In the genomic region with DNA sequence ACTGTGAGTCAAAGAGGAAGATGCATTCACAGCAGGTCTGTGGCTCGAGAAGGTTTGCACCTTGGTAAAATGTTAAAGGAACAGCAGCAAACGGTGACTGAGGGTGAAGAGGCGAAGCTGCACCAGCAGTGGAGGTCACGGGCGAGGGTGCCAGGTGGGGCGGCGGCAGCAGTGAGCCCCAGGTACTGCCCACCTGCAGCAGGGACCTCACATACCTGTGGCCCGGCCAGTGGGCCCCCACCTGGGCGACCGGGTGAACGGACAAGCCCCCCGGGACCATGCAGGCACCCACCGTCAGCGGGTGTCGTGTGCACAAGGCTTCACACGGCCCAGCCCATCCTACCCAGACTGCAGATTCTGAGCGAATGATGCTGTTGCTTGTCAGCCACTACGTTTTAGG, we compare ENCODE assay signal across 30 cellular contexts. TPM values are rescaled to one million over a fixed set of nuclear protein-coding genes. Genes with fewer than 3 reads are reported as not detected.
"Had no signal": no experiment of that assay in that cellular context is flagged by ENCODE, and none has a peak within 500 bp of the region (broad histone marks: within the 10 kb centered on the region; RNA-seq: fewer than 3 reads in every experiment).

No MANE protein-coding gene starts in this region.

- H3K4me1 ChIP-seq: heart right ventricle, left lung, prostate gland, vagina had no signal

- H3K4me3 Mint-ChIP-seq: activated T-helper 1 cell treated with anti-CD3 and anti-CD28 coated beads, Interleukin-12 subunit alpha, Interleukin-12 subunit beta, Interleukin-2, Interleukin-4 antibody, amounts not matched to agents 30 ng/mL and 10 ng/mL and 1 ng/mL, durations not matched to agents 14 hours and 24 hours and 36 hours; nephron; T-helper 2 cell treated with Interferon-gamma antibody and Interleukin-4, amounts not matched to agents 5 μg/mL and 100 μg/mL, for 36 hours; type B pancreatic cell had no signal

- H3K27ac ChIP-seq: heart right ventricle, left lung, neutrophil, ovary, prostate gland, thoracic aorta, vagina, VCaP had no signal

- H3K4me3 ChIP-seq: heart right ventricle, left lung, ovary, prostate gland, thoracic aorta, vagina had no signal

- H3K27me3 ChIP-seq: ovary, vagina had no signal

- ATAC-seq: activated CD4-positive, CD25-positive, alpha-beta regulatory T cell treated with anti-CD3 and anti-CD28 coated beads, Interleukin-2, amount 50 U/mL, for 24 hours; esophagus mucosa; heart right ventricle; left lung; stimulated activated naive CD8-positive, alpha-beta T cell treated with anti-CD3 and anti-CD28 coated beads, Interleukin-15, Interleukin-2, amounts not matched to agents 100 U/mL and 50 U/mL, for 24 hours had no signal

- H3K9me3 Mint-ChIP-seq: activated T-helper 1 cell treated with anti-CD3 and anti-CD28 coated beads, Interleukin-12 subunit alpha, Interleukin-12 subunit beta, Interleukin-2, Interleukin-4 antibody, amounts not matched to agents 30 ng/mL and 10 ng/mL and 1 ng/mL, durations not matched to agents 14 hours and 24 hours and 36 hours; T-helper 2 cell treated with Interferon-gamma antibody and Interleukin-4, amounts not matched to agents 5 μg/mL and 100 μg/mL, for 36 hours had no signal

- H3K36me3 ChIP-seq: heart right ventricle, left lung, neutrophil, ovary, prostate gland, thoracic aorta, vagina had no signal

- H3K27ac Mint-ChIP-seq: activated T-helper 1 cell treated with anti-CD3 and anti-CD28 coated beads, Interleukin-12 subunit alpha, Interleukin-12 subunit beta, Interleukin-2, Interleukin-4 antibody, amounts not matched to agents 30 ng/mL and 10 ng/mL and 1 ng/mL, durations not matched to agents 14 hours and 24 hours and 36 hours; nephron; T-helper 2 cell treated with Interferon-gamma antibody and Interleukin-4, amounts not matched to agents 5 μg/mL and 100 μg/mL, for 36 hours; type B pancreatic cell had no signal

- H3K4me1 Mint-ChIP-seq: nephron had no signal

- DNase-seq: activated CD4-positive, alpha-beta T cell treated with anti-CD3 and anti-CD28 coated beads for 48 hours; activated CD4-positive, alpha-beta T cell treated with anti-CD3 and anti-CD28 coated beads, Interleukin-2, amount 50 U/mL, for 48 hours; activated CD8-positive, alpha-beta memory T cell treated with anti-CD3 and anti-CD28 coated beads for 24 hours; activated gamma-delta T cell treated with Interleukin-2 at 50 U/mL for 16 hours; activated naive CD4-positive, alpha-beta T cell treated with anti-CD3 and anti-CD28 coated beads, Interleukin-2, amount 50 U/mL, for 16 hours; amniotic stem cell; caudate nucleus; cortex of kidney; foreskin fibroblast; heart right ventricle; retina; stimulated activated CD4-positive, alpha-beta T cell treated with anti-CD3 and anti-CD28 coated beads, Interleukin-4, amount 100 ng/mL, for 1 hour; stimulated activated naive CD8-positive, alpha-beta T cell treated with anti-CD3 and anti-CD28 coated beads, Interleukin-15, Interleukin-2, amounts not matched to agents 100 U/mL and 50 U/mL, for 24 hours had no signal

- H3K36me3 Mint-ChIP-seq: type B pancreatic cell had no signal

- H3K9me3 ChIP-seq: neutrophil, ovary, prostate gland, thoracic aorta, vagina had no signal

RNA-seq across cellular contexts. Expression of a gene that starts 23.6 kb away (rescaled TPM):
- total RNA-seq: activated T-helper 1 cell treated with anti-CD3 and anti-CD28 coated beads, Interleukin-12 subunit alpha, Interleukin-12 subunit beta, Interleukin-2, Interleukin-4 antibody, amounts not matched to agents 30 ng/mL and 10 ng/mL and 1 ng/mL, durations not matched to agents 14 hours and 24 hours and 36 hours; chondrocyte; glomerular endothelial cell; kidney epithelial cell; mucosa of gallbladder; vagina had no signal
